19 cellular contexts compared by ENCODE assay signal in the genomic region with DNA sequence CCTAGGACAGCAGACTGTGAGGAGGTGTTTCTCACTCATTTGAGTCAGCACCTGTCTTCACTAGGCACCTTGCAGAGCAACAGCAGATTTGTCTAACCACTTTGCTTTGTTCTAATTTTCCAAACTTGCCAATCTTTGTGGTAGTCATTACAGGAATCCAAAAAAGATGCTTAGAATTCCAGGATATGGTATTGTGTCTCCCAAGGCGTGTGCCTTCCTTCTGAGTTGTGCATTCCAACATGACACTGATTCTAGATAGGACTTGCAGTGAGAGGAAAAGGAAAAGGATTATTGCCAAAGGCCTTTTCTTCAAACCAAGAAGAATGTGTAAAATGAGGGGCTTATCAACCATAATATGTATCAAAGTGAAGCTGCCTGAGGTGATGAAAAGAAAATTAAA.
DNase-seq lines count a peak whose midpoint lies in the region; ATAC-seq and TF ChIP-seq lines count a peak whose summit lies in the region.
"Had no signal": no experiment of that assay in that cellular context is flagged by ENCODE, and none has a peak within 500 bp of the region (broad histone marks: within the 10 kb centered on the region; RNA-seq: fewer than 3 reads in every experiment).

No MANE protein-coding gene starts in this region.

- TF ChIP-seq CTCF in WTC11 (IDR thresholded peaks at IDR 0.05) (no peak), fibroblast of pulmonary artery (IDR thresholded peaks at IDR 0.05; ENCODE audit: low read length, missing control alignments) (no peak)

- H3K4me2 ChIP-seq in trophoblast cell (ENCODE audit: low read length): no peak overlapping the region

- WGBS in trophoblast cell (ENCODE audit: extremely low coverage, insufficient coverage, insufficient read length): no CpG with 5 or more reads among the region's 1 CpG

- no peaks in the 10 kb centered on the region for H3K79me2 ChIP-seq in trophoblast cell (ENCODE audit: control insufficient read depth, insufficient read depth, low read length, poor library complexity)

- peaks cover 19% of the 10 kb centered on the region for H3K9me3 Mint-ChIP-seq in WTC11
- H3K9me3 Mint-ChIP-seq: activated CD4-positive, alpha-beta T cell treated with anti-CD3 and anti-CD28 coated beads, Interleukin-2, amount 10 ng/mL, durations not matched to agents 7 days and 5 days had no signal

- ATAC-seq in WTC11 (peak; percentile 48), HG03342 (IDR thresholded peaks at IDR 0.05; ENCODE audit: unreplicated experiment) (no peak), GM21423 (IDR thresholded peaks at IDR 0.05; ENCODE audit: unreplicated experiment) (no peak)
- ATAC-seq: gastroesophageal sphincter, right cardiac atrium had no signal

- H2BK12ac ChIP-seq in trophoblast cell (ENCODE audit: low read length): no peak overlapping the region

- H2BK5ac ChIP-seq in trophoblast cell (ENCODE audit: low read depth, low read length, poor library complexity): no peak overlapping the region

- H3K9me3 ChIP-seq in trophoblast cell (ENCODE audit: insufficient read depth, low read depth, low read length): no peaks in the 10 kb centered on the region
- H3K9me3 ChIP-seq: BE2C, Peyer's patch had no signal

- no peak overlapping the region for H2BK120ac ChIP-seq in trophoblast cell (ENCODE audit: insufficient read depth, low read length, poor library complexity)

- no peak overlapping the region for H4K12ac ChIP-seq in trophoblast cell (ENCODE audit: low read depth, low read length)

- no peak overlapping the region for H3K18ac ChIP-seq in trophoblast cell (ENCODE audit: low read length)

- POLR2A ChIA-PET in WTC11 (lab: Charles Lee): no interaction called here

- no peak overlapping the region for H3K4ac ChIP-seq in trophoblast cell (ENCODE audit: low read depth, low read length)

- no peak overlapping the region for H2AFZ ChIP-seq in trophoblast cell (ENCODE audit: insufficient read depth, low read length, poor library complexity)

- peaks cover 0 to 3% of the 10 kb centered on the region in 2 experiments for H3K4me1 ChIP-seq in trophoblast cell (ENCODE audit: control insufficient read depth in 1 of 2, insufficient read depth in 2 of 2, low read length in 2 of 2)
- H3K4me1 ChIP-seq: BE2C, gastroesophageal sphincter, Peyer's patch had no signal

- DNase-seq in G401 (ENCODE audit: low spot score) (peak; percentile 23), WTC11 (ENCODE audit: low spot score) (no peak), fibroblast of pulmonary artery (ENCODE audit: low read depth) (peak; percentile 72), trophoblast cell (peak; percentile 56 to 87), dermis blood vessel endothelial cell (no peak), cerebellar nuclear complex (lab: John Stamatoyannopoulos, UW) (no peak)
- DNase-seq: activated CD4-positive, alpha-beta T cell treated with anti-CD3 and anti-CD28 coated beads, Interleukin-2, amount 10 ng/mL, durations not matched to agents 7 days and 5 days; activated naive CD4-positive, alpha-beta T cell treated with anti-CD3 and anti-CD28 coated beads for 36 hours; BE2C; KG1; NCI-H1105 treated with DMSO at 0.1 percent for 48 hours; NCI-H774; nephron progenitor cell; Peyer's patch; right cardiac atrium had no signal

- H4K91ac ChIP-seq in trophoblast cell (ENCODE audit: low read depth, low read length): no peak overlapping the region

- H3K4me3 ChIP-seq in fibroblast of pulmonary artery (replicated peaks; ENCODE audit: low read depth, low read length) (no peak overlapping the region), trophoblast cell (ENCODE audit: low read depth, low read length) (no peak overlapping the region)
- H3K4me3 ChIP-seq: gastroesophageal sphincter, Peyer's patch had no signal

- in situ Hi-C loops in G401 (cut with HindIII; ENCODE audit: low sequenced_read_pairs): no loop called here

- no peak overlapping the region for H3K4me3 Mint-ChIP-seq in WTC11
- H3K4me3 Mint-ChIP-seq: activated CD4-positive, alpha-beta T cell treated with anti-CD3 and anti-CD28 coated beads, Interleukin-2, amount 10 ng/mL, durations not matched to agents 7 days and 5 days; activated naive CD4-positive, alpha-beta T cell treated with anti-CD3 and anti-CD28 coated beads for 36 hours; nephron progenitor cell had no signal

- H4K8ac ChIP-seq in trophoblast cell (ENCODE audit: low read depth, low read length): no peak overlapping the region

- H3K23ac ChIP-seq in trophoblast cell (ENCODE audit: low read length): no peak overlapping the region

- CTCF ChIA-PET in WTC11 (lab: Charles Lee): interaction anchor here (1.0 kb wide), 1 partner anchor 262 kb away, joined by 3 read pairs; no protein-coding TSS in a partner anchor

- H3K4me1 Mint-ChIP-seq in WTC11: peaks cover 12% of the 10 kb centered on the region
- H3K4me1 Mint-ChIP-seq: activated CD4-positive, alpha-beta T cell treated with anti-CD3 and anti-CD28 coated beads, Interleukin-2, amount 10 ng/mL, durations not matched to agents 7 days and 5 days; nephron progenitor cell had no signal

- H3K36me3 ChIP-seq in trophoblast cell (ENCODE audit: control insufficient read depth in 1 of 2, insufficient read depth in 2 of 2, low read length in 2 of 2): no peaks in the 10 kb centered on the region
- H3K36me3 ChIP-seq: BE2C, gastroesophageal sphincter, Peyer's patch had no signal

- H3K9ac ChIP-seq in trophoblast cell (ENCODE audit: low read length): no peak overlapping the region

- no peak overlapping the region for H3K27ac Mint-ChIP-seq in WTC11
- H3K27ac Mint-ChIP-seq: activated CD4-positive, alpha-beta T cell treated with anti-CD3 and anti-CD28 coated beads, Interleukin-2, amount 10 ng/mL, durations not matched to agents 7 days and 5 days; activated naive CD4-positive, alpha-beta T cell treated with anti-CD3 and anti-CD28 coated beads for 36 hours; nephron progenitor cell had no signal

- H3K14ac ChIP-seq in trophoblast cell (ENCODE audit: low read length): no peak overlapping the region

- no peaks in the 10 kb centered on the region for H3K27me3 Mint-ChIP-seq in WTC11 (ENCODE audit: low read depth)
- H3K27me3 Mint-ChIP-seq: activated CD4-positive, alpha-beta T cell treated with anti-CD3 and anti-CD28 coated beads, Interleukin-2, amount 10 ng/mL, durations not matched to agents 7 days and 5 days had no signal

- H3K27ac ChIP-seq in trophoblast cell (ENCODE audit: low read depth, low read length): no peak overlapping the region
- H3K27ac ChIP-seq: gastroesophageal sphincter, HL-60, Peyer's patch had no signal

- H3K79me1 ChIP-seq in trophoblast cell (ENCODE audit: low read length): no peaks in the 10 kb centered on the region

- no peaks in the 10 kb centered on the region for H3K27me3 ChIP-seq in trophoblast cell (ENCODE audit: insufficient read depth, low read length)
- H3K27me3 ChIP-seq: BE2C, gastroesophageal sphincter, Peyer's patch had no signal

- H3K36me3 Mint-ChIP-seq in WTC11: peaks cover 9% of the 10 kb centered on the region; the same call in 1 of the 2 replicates

- H2AK5ac ChIP-seq in trophoblast cell (ENCODE audit: low read length): no peak overlapping the region

TF ChIP-seq in WTC11, 78 proteins besides CTCF, POLR2A, EP300 and RAD21 (continues in another document):
- TF ChIP-seq, protein P1, sequence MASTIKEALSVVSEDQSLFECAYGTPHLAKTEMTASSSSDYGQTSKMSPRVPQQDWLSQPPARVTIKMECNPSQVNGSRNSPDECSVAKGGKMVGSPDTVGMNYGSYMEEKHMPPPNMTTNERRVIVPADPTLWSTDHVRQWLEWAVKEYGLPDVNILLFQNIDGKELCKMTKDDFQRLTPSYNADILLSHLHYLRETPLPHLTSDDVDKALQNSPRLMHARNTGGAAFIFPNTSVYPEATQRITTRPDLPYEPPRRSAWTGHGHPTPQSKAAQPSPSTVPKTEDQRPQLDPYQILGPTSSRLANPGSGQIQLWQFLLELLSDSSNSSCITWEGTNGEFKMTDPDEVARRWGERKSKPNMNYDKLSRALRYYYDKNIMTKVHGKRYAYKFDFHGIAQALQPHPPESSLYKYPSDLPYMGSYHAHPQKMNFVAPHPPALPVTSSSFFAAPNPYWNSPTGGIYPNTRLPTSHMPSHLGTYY (CRISPR knock-in tag; IDR thresholded peaks at IDR 0.05): no peak
- no peak for TF ChIP-seq ZBTB43 (CRISPR knock-in tag; IDR thresholded peaks at IDR 0.05)
- TF ChIP-seq ATF1 (CRISPR knock-in tag; IDR thresholded peaks at IDR 0.05): no peak
- no peak for TF ChIP-seq RORB (CRISPR knock-in tag; IDR thresholded peaks at IDR 0.05)

Comparison
In these comparisons a context has a peak if more than half of its experiments do, and no peak if none do; other contexts are left out.
1. DNase-seq: peak in G401 (single experiment), fibroblast of pulmonary artery (single experiment) and trophoblast cell (2 of 2); none in WTC11 (single experiment), dermis blood vessel endothelial cell (single experiment) and cerebellar nuclear complex (0 of 2).